Comparison of ENCODE assay signal across 19 cellular contexts in the genomic region with DNA sequence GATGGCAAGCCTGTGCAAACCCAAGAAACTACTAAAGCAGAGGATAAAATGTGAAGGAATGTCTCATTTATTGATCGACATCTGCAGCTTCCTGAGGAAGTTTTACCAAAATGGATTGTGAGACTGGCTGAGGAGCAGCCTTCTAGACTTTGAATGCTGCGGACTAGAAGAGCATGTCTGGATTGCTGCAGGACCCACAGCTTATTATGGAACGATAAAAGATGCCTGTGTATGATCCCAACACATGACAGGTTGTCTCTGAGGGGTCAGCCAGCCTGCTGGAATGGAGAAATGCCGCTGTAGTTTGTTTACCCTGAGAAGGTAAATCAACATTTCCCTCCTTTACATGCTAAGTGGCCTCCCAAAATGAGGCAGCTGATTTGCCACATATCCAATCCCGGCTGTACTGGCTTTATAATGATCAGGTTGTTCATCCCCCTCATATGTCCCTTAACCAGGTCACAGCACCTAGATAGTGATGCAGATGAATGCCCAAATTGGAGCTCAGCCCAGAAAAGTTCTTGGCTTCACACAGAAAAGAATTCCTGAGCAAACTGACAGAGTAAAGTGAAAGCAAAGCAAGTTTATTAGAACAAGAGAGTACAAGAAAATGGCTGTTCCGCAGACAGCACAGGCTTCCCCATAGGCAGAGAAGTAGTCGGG.
DNase-seq lines count a peak whose midpoint lies in the region; ATAC-seq, FAIRE-seq and TF ChIP-seq lines count a peak whose summit lies in the region.
"Had no signal": no experiment of that assay in that cellular context is flagged by ENCODE, and none has a peak within 500 bp of the region (broad histone marks: within the 10 kb centered on the region; RNA-seq: fewer than 3 reads in every experiment).

No MANE protein-coding gene starts in this region.

- POLR2A ChIA-PET in H1 (lab: Charles Lee; ENCODE audit: partially characterized antibody), result no interaction called here

- TF ChIP-seq CTCF in H1 (IDR thresholded peaks at IDR 0.05; ENCODE audit: control extremely low read depth in 1 of 3, insufficient read depth in 1 of 3, low read depth in 1 of 3, low read length in 3 of 3) (no peak), liver (IDR thresholded peaks at IDR 0.05; ENCODE audit: low read depth, low read length, missing input control) (no peak)

- no peaks in the 10 kb centered on the region for H3K79me2 ChIP-seq in H1 (ENCODE audit: control insufficient read depth in 1 of 2, insufficient read depth in 2 of 2, low read length in 2 of 2)

- H3K9ac ChIP-seq in H1 (replicated peaks in 1 of 4; ENCODE audit: extremely low read depth in 1 of 4, low read depth in 3 of 4, low read length in 3 of 4) (no peak overlapping the region), liver (ENCODE audit: low read depth in 1 of 2, low read length in 2 of 2) (peak overlapping the region in 1 of 2 donors; percentile 38), mesenchymal stem cell (ENCODE audit: low read length) (no peak overlapping the region)

- H3K14ac ChIP-seq in H1 (ENCODE audit: insufficient read length), result no peak overlapping the region
- H3K14ac ChIP-seq in mesenchymal stem cell (ENCODE audit: low read length in 2 of 2), result no peak overlapping the region

- H2BK120ac ChIP-seq in H1 (replicated peaks; ENCODE audit: low read depth, low read length), result no peak overlapping the region
- H2BK120ac ChIP-seq in mesenchymal stem cell (ENCODE audit: low read depth, low read length), result no peak overlapping the region

- H3K27me3 ChIP-seq in H1 (replicated peaks in 1 of 4; ENCODE audit: control insufficient read depth in 3 of 4, extremely low read depth in 1 of 4, insufficient read depth in 3 of 4, low read length in 3 of 4) (no peaks in the 10 kb centered on the region), liver (ENCODE audit: control insufficient read depth in 4 of 4, insufficient read depth in 4 of 4, low read length in 3 of 4) (no peaks in the 10 kb centered on the region), mesenchymal stem cell (ENCODE audit: control insufficient read depth in 1 of 2, insufficient read depth in 1 of 2, low read length in 2 of 2) (peaks cover 0 to 2% of the 10 kb centered on the region in 2 experiments)
- H3K27me3 ChIP-seq: spleen had no signal

- H3K27ac ChIP-seq in H1 (ENCODE audit: low read depth, low read length) (no peak overlapping the region), liver (ENCODE audit: low read depth in 1 of 2, low read length in 2 of 2) (no peak overlapping the region), mesenchymal stem cell (ENCODE audit: low read length, poor library complexity, severe bottlenecking) (no peak overlapping the region)
- H3K27ac ChIP-seq: PC-9, spleen had no signal

- DNase-seq in Right ventricle myocardium superior (no peak), cardiac septum (ENCODE audit: low spot score) (no peak), H1 (ENCODE audit: low read depth in 1 of 2, low spot score in 2 of 2) (no peak), middle frontal gyrus (ENCODE audit: extremely low spot score, low spot score) (no peak), mesenchymal stem cell (no peak)
- DNase-seq in activated naive CD4-positive, alpha-beta T cell treated with anti-CD3 and anti-CD28 coated beads, Interleukin-2, amount 50 U/mL, for 72 hours (ENCODE audit: low spot score in 2 of 2), result no peak
- DNase-seq: activated CD4-positive, alpha-beta T cell treated with anti-CD3 and anti-CD28 coated beads for 48 hours; activated T-cell treated with anti-CD3 and anti-CD28 coated beads, Interleukin-2, amount 50 U/mL, for 4 hours; amygdala; effector CD4-positive, alpha-beta T cell; left cardiac atrium; NCI-H1092 treated with DMSO at 0.1 percent for 48 hours; NCI-H446; PC-9; spleen; T-cell had no signal

- no peak for TF ChIP-seq RAD21 in H1 (IDR thresholded peaks at IDR 0.05 in 1 of 2, conservative IDR thresholded peaks at IDR 0.05 in 1 of 2; ENCODE audit: low read depth in 2 of 2, low read length in 2 of 2)
- TF ChIP-seq RAD21 in liver (IDR thresholded peaks at IDR 0.05), result peak; percentile 28 to 33

- H3K27ac Mint-ChIP-seq in activated naive CD4-positive, alpha-beta T cell treated with anti-CD3 and anti-CD28 coated beads, Interleukin-2, amount 50 U/mL, for 72 hours, result no peak overlapping the region
- H3K27ac Mint-ChIP-seq: T-cell had no signal

- no peak overlapping the region for H3K4me3 ChIP-seq in H1 (ENCODE audit: extremely low read depth in 1 of 4, insufficient read depth in 2 of 4, low read depth in 3 of 4, low read length in 4 of 4)
- peak overlapping the region in 2 of 3 donors; percentile 36 to 63 for H3K4me3 ChIP-seq in liver (ENCODE audit: low read depth in 1 of 3, low read length in 3 of 3)
- peak overlapping the region in 1 of 2 experiments; percentile 14 for H3K4me3 ChIP-seq in mesenchymal stem cell (ENCODE audit: insufficient read depth in 1 of 2, low read depth in 1 of 2, low read length in 2 of 2)
- H3K4me3 ChIP-seq: PC-9, spleen had no signal

- no peak overlapping the region for H4K8ac ChIP-seq in H1 (ENCODE audit: extremely low read depth, insufficient read depth, low read length)
- H4K8ac ChIP-seq in mesenchymal stem cell (ENCODE audit: low read length), result no peak overlapping the region

- no peak for TF ChIP-seq EP300 in H1 (IDR thresholded peaks at IDR 0.05; ENCODE audit: borderline replicate concordance in 1 of 2, low read depth in 2 of 2, low read length in 2 of 2)

- H3K23me2 ChIP-seq in H1 (ENCODE audit: low read depth, low read length), result no peaks in the 10 kb centered on the region

- H3K36me3 ChIP-seq in H1 (ENCODE audit: control insufficient read depth in 2 of 4, insufficient read depth in 4 of 4, low read length in 3 of 4), result no peaks in the 10 kb centered on the region
- no peaks in the 10 kb centered on the region for H3K36me3 ChIP-seq in liver (ENCODE audit: control insufficient read depth in 4 of 4, insufficient read depth in 3 of 4, low read depth in 1 of 4, low read length in 3 of 4)
- no peaks in the 10 kb centered on the region for H3K36me3 ChIP-seq in mesenchymal stem cell (ENCODE audit: control insufficient read depth in 1 of 2, insufficient read depth in 2 of 2, low read depth in 1 of 2, low read length in 2 of 2)
- H3K36me3 ChIP-seq: spleen had no signal

- CTCF ChIA-PET in H1 (lab: Charles Lee; ENCODE audit: partially characterized antibody), result interaction anchor here (0.9 to 1.8 kb wide), 10 partner anchors 10 to 204 kb away, joined by 3 to 7 read pairs (median 4); partner anchors contain the start of gene C3orf80

- H3K9me3 Mint-ChIP-seq in activated naive CD4-positive, alpha-beta T cell treated with anti-CD3 and anti-CD28 coated beads, Interleukin-2, amount 50 U/mL, for 72 hours, result no peaks in the 10 kb centered on the region
- H3K9me3 Mint-ChIP-seq: activated T-cell treated with anti-CD3 and anti-CD28 coated beads, Interleukin-2, amount 50 U/mL, for 4 hours; T-cell had no signal

- H2BK5ac ChIP-seq in H1 (ENCODE audit: low read depth, low read length) (no peak overlapping the region), mesenchymal stem cell (ENCODE audit: low read depth, low read length, poor library complexity, severe bottlenecking) (no peak overlapping the region)

- H3K36me3 Mint-ChIP-seq in activated naive CD4-positive, alpha-beta T cell treated with anti-CD3 and anti-CD28 coated beads, Interleukin-2, amount 50 U/mL, for 72 hours, result no peaks in the 10 kb centered on the region
- H3K36me3 Mint-ChIP-seq: T-cell had no signal

- H4K91ac ChIP-seq in H1 (replicated peaks; ENCODE audit: insufficient read length, low read length), result no peak overlapping the region
- no peak overlapping the region for H4K91ac ChIP-seq in mesenchymal stem cell (ENCODE audit: low read length)

- H3K4me1 ChIP-seq in H1 (replicated peaks in 1 of 4; ENCODE audit: control insufficient read depth in 3 of 4, insufficient read depth in 4 of 4, low read length in 3 of 4), result no peaks in the 10 kb centered on the region
- peaks cover 0 to 11% (median 8%) of the 10 kb centered on the region in 4 donors for H3K4me1 ChIP-seq in liver (ENCODE audit: control insufficient read depth in 4 of 4, insufficient read depth in 4 of 4, low read length in 3 of 4)
- H3K4me1 ChIP-seq in mesenchymal stem cell (ENCODE audit: control insufficient read depth, insufficient read depth, low read depth, low read length), result peaks cover 2% of the 10 kb centered on the region
- H3K4me1 ChIP-seq: spleen had no signal

- TF ChIP-seq POLR2A in H1 (IDR thresholded peaks at IDR 0.05; ENCODE audit: control extremely low read depth in 1 of 2, low read depth in 2 of 2, low read length in 2 of 2), result no peak

- no peaks in the 10 kb centered on the region for H4K20me1 ChIP-seq in H1 (replicated peaks in 1 of 2; ENCODE audit: control insufficient read depth in 1 of 2, insufficient read depth in 2 of 2, low read length in 2 of 2)

- no peak overlapping the region for H3K56ac ChIP-seq in H1 (replicated peaks; ENCODE audit: insufficient read length, low read depth, low read length)

- H2BK15ac ChIP-seq in H1 (ENCODE audit: low read length), result no peak overlapping the region
- no peak overlapping the region for H2BK15ac ChIP-seq in mesenchymal stem cell (ENCODE audit: low read depth, poor library complexity, severe bottlenecking)

- H3K9me3 ChIP-seq in H1 (ENCODE audit: insufficient read depth in 2 of 2, low read depth in 1 of 2, low read length in 1 of 2), result no peaks in the 10 kb centered on the region
- H3K9me3 ChIP-seq in liver (ENCODE audit: control insufficient read depth in 4 of 4, low read length in 3 of 4), result no peaks in the 10 kb centered on the region
- H3K9me3 ChIP-seq in mesenchymal stem cell (ENCODE audit: control insufficient read depth, low read length), result no peaks in the 10 kb centered on the region
- H3K9me3 ChIP-seq: spleen had no signal

- no peak overlapping the region for H3K18ac ChIP-seq in H1 (ENCODE audit: extremely low read depth, low read length)
- H3K18ac ChIP-seq in mesenchymal stem cell (ENCODE audit: low read depth in 1 of 2, low read length in 2 of 2), result no peak overlapping the region

- FAIRE-seq in H1 (lab: Jason Lieb, UNC), result no peak
- FAIRE-seq: HTR-8/SVneo had no signal

- intact Hi-C loops in Right ventricle myocardium superior (cut with DNase I), result no loop called here
- intact Hi-C loops in cardiac septum (cut with DNase I), result no loop called here

- peak; percentile 85 for ATAC-seq in Right ventricle myocardium superior (ENCODE audit: poor library complexity)
- no peak for ATAC-seq in activated naive CD4-positive, alpha-beta T cell treated with anti-CD3 and anti-CD28 coated beads, Interleukin-2, amount 50 U/mL, for 72 hours
- ATAC-seq in HG03439 (IDR thresholded peaks at IDR 0.05; ENCODE audit: unreplicated experiment), result no peak
- ATAC-seq: activated T-cell treated with anti-CD3 and anti-CD28 coated beads, Interleukin-2, amount 50 U/mL, for 4 hours; T-cell had no signal

- H3K4ac ChIP-seq in H1 (replicated peaks; ENCODE audit: insufficient read length, low read depth, low read length), result no peak overlapping the region
- H3K4ac ChIP-seq in mesenchymal stem cell (ENCODE audit: low read depth in 1 of 2, low read length in 2 of 2), result no peak overlapping the region

- no peak overlapping the region for H2BK20ac ChIP-seq in H1 (ENCODE audit: low read length)

- no peak overlapping the region for H3K23ac ChIP-seq in H1 (ENCODE audit: insufficient read length)
- no peak overlapping the region for H3K23ac ChIP-seq in mesenchymal stem cell (ENCODE audit: low read length in 2 of 2)

- H2AFZ ChIP-seq in H1 (ENCODE audit: low read length) (0 out of 2 replicates have a peak overlapping the region, but pooled peaks have one; percentile 34), mesenchymal stem cell (ENCODE audit: low read depth, low read length) (no peak overlapping the region)
- H2AFZ ChIP-seq: PC-9 had no signal

- H2BK12ac ChIP-seq in H1 (ENCODE audit: low read depth, low read length) (no peak overlapping the region), mesenchymal stem cell (ENCODE audit: low read length in 2 of 2) (no peak overlapping the region)

- 92% methylated on average over 7 of the region's 7 CpGs; no CpG with 5 or more reads in 1 of the 2 experiments for WGBS in H1 (ENCODE audit: extremely low coverage in 1 of 2, insufficient coverage in 1 of 2, insufficient read length in 1 of 2, insufficient replicate concordance in 2 of 2, low coverage in 1 of 2, low lambda C conversion rate in 2 of 2, missing lambda C conversion rate in 1 of 2), 2 experiments
- WGBS in liver, result 54% methylated on average over 7 of the region's 7 CpGs
- WGBS in mesenchymal stem cell, result 92% methylated on average over 6 of the region's 7 CpGs

- H4K5ac ChIP-seq in H1 (ENCODE audit: insufficient read length, low read depth, low read length), result no peak overlapping the region

- H3K79me1 ChIP-seq in H1 (ENCODE audit: low read depth, low read length) (no peaks in the 10 kb centered on the region), mesenchymal stem cell (replicated peaks; ENCODE audit: low read length, poor library complexity, severe bottlenecking) (no peaks in the 10 kb centered on the region)

- H2AK5ac ChIP-seq in H1 (ENCODE audit: low read depth, low read length) (no peak overlapping the region), mesenchymal stem cell (ENCODE audit: low read length, severe bottlenecking) (no peak overlapping the region)

- H3K4me2 ChIP-seq in H1 (ENCODE audit: insufficient read depth in 1 of 2, low read depth in 2 of 2, low read length in 2 of 2), result no peak overlapping the region
- no peak overlapping the region for H3K4me2 ChIP-seq in mesenchymal stem cell (ENCODE audit: low read length, poor library complexity, severe bottlenecking)
- H3K4me2 ChIP-seq: PC-9 had no signal

Comparison
In these comparisons a context has a peak if more than half of its experiments do, and no peak if none do; other contexts are left out.
1. H3K4me3 ChIP-seq: peak in liver (2 of 3); none in H1 (0 of 4).